Comparison of ENCODE assay signal across 24 cellular contexts in genomic region chr3:7397097-7397496, GRCh38.
"Had no signal": no experiment of that assay in that cellular context is flagged by ENCODE, and none has a peak within 500 bp of the region (broad histone marks: within the 10 kb centered on the region; RNA-seq: fewer than 3 reads in every experiment).

No MANE protein-coding gene starts in this region.

- ATAC-seq: left cardiac atrium; left lung; naive thymus-derived CD8-positive, alpha-beta T cell; right cardiac atrium; stimulated activated effector memory CD8-positive, alpha-beta T cell treated with anti-CD3 and anti-CD28 coated beads, Interleukin-12 subunit alpha, Interleukin-12 subunit beta, amount 100 ng/mL, for 72 hours; stimulated activated naive CD8-positive, alpha-beta T cell treated with anti-CD3 and anti-CD28 coated beads, Interleukin-15, Interleukin-2, amounts not matched to agents 100 U/mL and 50 U/mL, for 24 hours had no signal

- H3K27me3 ChIP-seq: dorsolateral prefrontal cortex, esophagus squamous epithelium, left lung, sigmoid colon, testis, tibial artery had no signal

- FAIRE-seq: colon, frontal cortex, keratinocyte had no signal

- H3K9me3 ChIP-seq: esophagus squamous epithelium, prostate gland, sigmoid colon, testis, tibial artery had no signal

- H3K36me3 ChIP-seq: esophagus squamous epithelium, left lung, prostate gland, sigmoid colon, tibial artery had no signal

- DNase-seq: dorsolateral prefrontal cortex; effector CD4-positive, alpha-beta T cell; erythroblast; esophagus squamous epithelium; hypothalamus; immature natural killer cell; left cardiac atrium; left lung; naive thymus-derived CD8-positive, alpha-beta T cell; nephron progenitor cell; nucleus accumbens; right cardiac atrium; sigmoid colon; stimulated activated CD4-positive, alpha-beta T cell treated with anti-CD3 and anti-CD28 coated beads, Interleukin-2, amount 100 ng/mL, for 24 hours; stimulated activated CD4-positive, alpha-beta T cell treated with anti-CD3 and anti-CD28 coated beads, Interleukin-4, amount 100 ng/mL, for 24 hours; stimulated activated naive CD8-positive, alpha-beta T cell treated with anti-CD3 and anti-CD28 coated beads, Interleukin-15, Interleukin-2, amounts not matched to agents 100 U/mL and 50 U/mL, for 24 hours; substantia nigra; testis; tibial artery had no signal

- H3K4me1 ChIP-seq: esophagus squamous epithelium, left lung, prostate gland, sigmoid colon, testis, tibial artery had no signal

- H3K4me3 ChIP-seq: dorsolateral prefrontal cortex, esophagus squamous epithelium, left lung, prostate gland, sigmoid colon, testis, tibial artery had no signal

- H3K27ac ChIP-seq: dorsolateral prefrontal cortex, esophagus squamous epithelium, left lung, prostate gland, sigmoid colon, testis, tibial artery had no signal
